ENCODE assay signal across 14 cellular contexts in the genomic region with DNA sequence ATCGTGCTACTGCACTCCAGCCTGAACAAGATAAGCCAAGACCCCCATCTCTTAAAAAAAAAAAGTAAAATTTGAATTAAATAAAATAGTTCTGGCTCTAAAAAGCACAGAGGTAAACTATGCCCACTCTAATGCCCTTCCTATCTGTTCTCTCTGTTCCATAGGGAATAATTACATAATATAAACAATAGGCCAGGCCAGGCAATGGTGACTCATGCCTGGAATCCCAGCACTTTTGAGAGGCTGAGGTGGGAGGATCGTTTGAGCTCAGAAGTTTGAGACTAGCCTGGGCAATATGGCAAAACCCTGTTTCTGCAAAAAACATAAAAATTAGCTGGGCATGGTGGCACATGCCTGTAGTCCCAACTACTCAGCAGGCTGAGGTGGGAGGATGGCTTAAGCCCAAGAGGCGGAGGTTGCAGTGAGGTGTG. TPM values are rescaled to one million over a fixed set of nuclear protein-coding genes. Genes with fewer than 3 reads are reported as not detected.
DNase-seq lines count a peak whose midpoint lies in the region; ATAC-seq and TF ChIP-seq lines count a peak whose summit lies in the region.
"Had no signal": no experiment of that assay in that cellular context is flagged by ENCODE, and none has a peak within 500 bp of the region (broad histone marks: within the 10 kb centered on the region; RNA-seq: fewer than 3 reads in every experiment).

No MANE protein-coding gene starts in this region.

- H3K27me3 ChIP-seq in SJSA1 (replicated peaks) (no peaks in the 10 kb centered on the region), upper lobe of left lung (no peaks in the 10 kb centered on the region)

- ATAC-seq in upper lobe of left lung (ENCODE audit: low FRiP score in 2 of 2) = no peak

- H3K4me3 ChIP-seq in SJSA1 (no peak overlapping the region), fibroblast of villous mesenchyme (ENCODE audit: low read depth, low read length) (no peak overlapping the region), upper lobe of left lung (no peak overlapping the region)

- no peak for TF ChIP-seq EP300 in upper lobe of left lung (IDR thresholded peaks at IDR 0.05)

- H3K36me3 ChIP-seq in SJSA1 = no peaks in the 10 kb centered on the region
- H3K36me3 ChIP-seq in upper lobe of left lung = no peaks in the 10 kb centered on the region

- no peak overlapping the region for H3K27ac ChIP-seq in SJSA1
- peak overlapping the region in 3 of 4 donors; percentile 39 to 57 (median 40) for H3K27ac ChIP-seq in upper lobe of left lung
- H3K27ac ChIP-seq: parathyroid adenoma had no signal

- WGBS in upper lobe of left lung, 2 donors = 64 to 66% methylated on average over 3 of the region's 3 CpGs

- TF ChIP-seq CTCF in fibroblast of villous mesenchyme (IDR thresholded peaks at IDR 0.05; ENCODE audit: insufficient read depth, low read depth, low read length) = no peak
- no peak for TF ChIP-seq CTCF in upper lobe of left lung (IDR thresholded peaks at IDR 0.05)

- H3K9me3 ChIP-seq in SJSA1 (replicated peaks) (no peaks in the 10 kb centered on the region), upper lobe of left lung (no peaks in the 10 kb centered on the region)

- H3K4me1 ChIP-seq in SJSA1 (replicated peaks) = peaks cover 38% of the 10 kb centered on the region
- H3K4me1 ChIP-seq in upper lobe of left lung = peaks cover 32 to 41% (median 35%) of the 10 kb centered on the region in 4 donors

- DNase-seq in NCI-H2171 treated with DMSO at 0.1 percent for 48 hours (lab: John Stamatoyannopoulos, UW) (peak; percentile 12), NCI-H2171 (lab: John Stamatoyannopoulos, UW) (no peak), SJSA1 (ENCODE audit: low read depth in 1 of 2, low spot score in 2 of 2) (peak; percentile 78 to 85), fibroblast of villous mesenchyme (ENCODE audit: low read depth) (peak; percentile 75), upper lobe of left lung (peak in 1 of 2 donors; percentile 24), NCI-H82 (lab: John Stamatoyannopoulos, UW) (no peak), ecto neural progenitor cell (ENCODE audit: low spot score) (no peak), GDM1 (lab: John Stamatoyannopoulos, UW) (no peak)
- DNase-seq: activated CD4-positive, CD25-positive, alpha-beta regulatory T cell; activated effector memory CD4-positive, alpha-beta T cell treated with Interleukin-2 at 50 U/mL for 16 hours; KBM-7; NCI-H2081; stimulated activated CD4-positive, alpha-beta T cell treated with anti-CD3 and anti-CD28 coated beads, Interleukin-2, amount 100 ng/mL, for 48 hours had no signal

- no peak for TF ChIP-seq POLR2A in upper lobe of left lung (IDR thresholded peaks at IDR 0.05)

RNA-seq across cellular contexts. Expression of a gene that starts 47.4 kb away (rescaled TPM):
- 38.8 and 54.3 TPM in 2 replicates for total RNA-seq in SJSA1 (2014; rRNA removed; shearing (Covaris generic))
- total RNA-seq in fibroblast of villous mesenchyme (36.7 and 61.2 TPM in 2 replicates), upper lobe of left lung (100 to 1,000 TPM in 1 of 6 donors, 10 to 100 TPM in 5; 31.9 to 135 (median 57.7) TPM)

Comparison
In these comparisons a context has a peak if more than half of its experiments do, and no peak if none do; other contexts are left out.
1. DNase-seq: peak in NCI-H2171 treated with DMSO at 0.1 percent for 48 hours (single experiment), SJSA1 (2 of 2) and fibroblast of villous mesenchyme (single experiment); none in NCI-H2171 (single experiment), NCI-H82 (single experiment), ecto neural progenitor cell (single experiment) and GDM1 (single experiment).